ENCODE assay signal across 8 cellular contexts in genomic region chr2:144358979-144359541, GRCh38.
DNase-seq lines count a peak whose midpoint lies in the region; ATAC-seq and TF ChIP-seq lines count a peak whose summit lies in the region.

No MANE protein-coding gene starts in this region.

- no peaks in the 10 kb centered on the region for H3K27me3 ChIP-seq in brain microvascular endothelial cell (replicated peaks)

- H3K27ac ChIP-seq in brain microvascular endothelial cell, result peak overlapping the region; percentile 92

- H3K36me3 ChIP-seq in brain microvascular endothelial cell (replicated peaks), result no peaks in the 10 kb centered on the region

- no peak for TF ChIP-seq CTCF in brain microvascular endothelial cell (IDR thresholded peaks at IDR 0.05; ENCODE audit: low read depth, low read length, missing control alignments)

- no peak overlapping the region for H3K4me3 ChIP-seq in brain microvascular endothelial cell (ENCODE audit: low read depth, low read length)

- in situ Hi-C loops in ACHN (cut with HindIII; ENCODE audit: low pct_ligation_motif_present, low pct_unique_long_range_greater_than_20kb, low sequenced_read_pairs), result no loop called here
- in situ Hi-C loops in brain microvascular endothelial cell (cut with HindIII; ENCODE audit: low pct_ligation_motif_present, low sequenced_read_pairs), result no loop called here

- peak; percentile 55 for ATAC-seq in HG03139 (IDR thresholded peaks at IDR 0.05; ENCODE audit: unreplicated experiment)

- DNase-seq in ACHN, result peak; percentile 55
- DNase-seq in GM19238 (ENCODE audit: insufficient read length, low spot score), result peak; percentile 5
- DNase-seq in brain microvascular endothelial cell, result peak; percentile 70
- no peak for DNase-seq in anterior cingulate cortex (lab: John Stamatoyannopoulos, UW)
- DNase-seq in SHP77 (lab: John Stamatoyannopoulos, UW), result no peak
- DNase-seq in NCI-H1417 treated with DMSO at 0.1 percent for 48 hours (lab: John Stamatoyannopoulos, UW), result no peak
- no peak for DNase-seq in activated CD4-positive, CD25-positive, alpha-beta regulatory T cell treated with anti-CD3 and anti-CD28 coated beads, Interleukin-2, amount 50 U/mL, for 72 hours

Comparison
In these comparisons a context has a peak if more than half of its experiments do, and no peak if none do; other contexts are left out.
1. DNase-seq: peak in ACHN (single experiment), GM19238 (single experiment) and brain microvascular endothelial cell (single experiment); none in anterior cingulate cortex (0 of 58), SHP77 (0 of 2), NCI-H1417 treated with DMSO at 0.1 percent for 48 hours (single experiment) and activated CD4-positive, CD25-positive, alpha-beta regulatory T cell treated with anti-CD3 and anti-CD28 coated beads, Interleukin-2, amount 50 U/mL, for 72 hours (single experiment).